ENCODE assay signal across 8 cellular contexts in genomic region chr5:111758284-111758628, GRCh38. TPM values are rescaled to one million over a fixed set of nuclear protein-coding genes. Genes with fewer than 3 reads are reported as not detected.
DNase-seq lines count a peak whose midpoint lies in the region; ATAC-seq and TF ChIP-seq lines count a peak whose summit lies in the region.

No MANE protein-coding gene starts in this region.

- H3K36me3 ChIP-seq in BJ (ENCODE audit: control insufficient read depth, insufficient read depth, low read length) (no peaks in the 10 kb centered on the region; the same call in 1 of the 2 replicates), MM.1S (replicated peaks; ENCODE audit: insufficient read depth, low read length) (no peaks in the 10 kb centered on the region)
- H3K36me3 ChIP-seq in effector memory CD4-positive, alpha-beta T cell (ENCODE audit: control insufficient read depth, insufficient read depth, low read length) = no peaks in the 10 kb centered on the region

- peaks cover 66% of the 10 kb centered on the region for H3K4me1 Mint-ChIP-seq in nephron progenitor cell

- H3F3A ChIP-seq in MM.1S (ENCODE audit: insufficient read depth, low read length) = peaks cover 23% of the 10 kb centered on the region

- H3K9ac ChIP-seq in MM.1S (ENCODE audit: low read length) = peak overlapping the region; percentile 83

- H3K9me3 Mint-ChIP-seq in nephron progenitor cell = no peaks in the 10 kb centered on the region

- peaks cover 17% of the 10 kb centered on the region for H3K36me3 Mint-ChIP-seq in nephron progenitor cell (ENCODE audit: low read depth)

- no peaks in the 10 kb centered on the region for H3K27me3 Mint-ChIP-seq in nephron progenitor cell (ENCODE audit: low read depth, poor library complexity)

- POLR2A ChIA-PET in BJ (lab: Charles Lee) = interaction anchor here (0.6 to 1.4 kb wide), 5 partner anchors 10 to 238 kb away, joined by 3 to 6 read pairs (median 3); no protein-coding TSS in a partner anchor

- TF ChIP-seq CTCF in BJ (IDR thresholded peaks at IDR 0.05; ENCODE audit: insufficient read depth, low read depth, low read length) (no peak), MM.1S (IDR thresholded peaks at IDR 0.05; ENCODE audit: low read length) (no peak), nephron progenitor cell (IDR thresholded peaks at IDR 0.05) (no peak)

- H3K4me3 Mint-ChIP-seq in nephron progenitor cell = peak overlapping the region; percentile 90

- H3K27me3 ChIP-seq in BJ (ENCODE audit: control insufficient read depth, insufficient read depth, low read length) (no peaks in the 10 kb centered on the region), MM.1S (replicated peaks; ENCODE audit: insufficient read depth, low read length) (no peaks in the 10 kb centered on the region)
- no peaks in the 10 kb centered on the region for H3K27me3 ChIP-seq in effector memory CD4-positive, alpha-beta T cell (replicated peaks; ENCODE audit: control insufficient read depth, insufficient read depth, low read length, poor library complexity, severe bottlenecking)

- peak overlapping the region; percentile 99 for H3K27ac Mint-ChIP-seq in nephron progenitor cell

- DNase-seq in BJ (ENCODE audit: low read depth) = no peak
- no peak for DNase-seq in MM.1S
- no peak for DNase-seq in effector memory CD4-positive, alpha-beta T cell
- no peak for DNase-seq in nephron progenitor cell
- DNase-seq in DMS114 treated with DMSO at 0.1 percent for 48 hours (lab: John Stamatoyannopoulos, UW; ENCODE audit: unreplicated experiment) = no peak
- no peak for DNase-seq in NCI-H2196 (lab: John Stamatoyannopoulos, UW; ENCODE audit: unreplicated experiment)
- DNase-seq in stimulated activated CD4-positive, alpha-beta T cell treated with anti-CD3 and anti-CD28 coated beads, Interleukin-4, amount 100 ng/mL, for 1 hour = no peak

- peak overlapping the region; percentile 73 for H3K4me3 ChIP-seq in BJ (ENCODE audit: low read depth, low read length)
- peak overlapping the region; percentile 73 for H3K4me3 ChIP-seq in MM.1S (ENCODE audit: low read length)
- peak overlapping the region; percentile 60 for H3K4me3 ChIP-seq in effector memory CD4-positive, alpha-beta T cell (ENCODE audit: insufficient read depth, low read depth, low read length, poor library complexity, severe bottlenecking)

- no peaks in the 10 kb centered on the region for H3K9me2 ChIP-seq in MM.1S (replicated peaks; ENCODE audit: insufficient read depth, low read length)

- no peaks in the 10 kb centered on the region for H3K9me3 ChIP-seq in MM.1S (replicated peaks; ENCODE audit: insufficient read depth, low read length)
- no peaks in the 10 kb centered on the region for H3K9me3 ChIP-seq in effector memory CD4-positive, alpha-beta T cell (ENCODE audit: control insufficient read depth, low read length)

- H3K4me2 ChIP-seq in MM.1S (ENCODE audit: low read depth, low read length) = peak overlapping the region; percentile 80

- H3K4me1 ChIP-seq in MM.1S (ENCODE audit: low read length) = peaks cover 27% of the 10 kb centered on the region
- no peaks in the 10 kb centered on the region for H3K4me1 ChIP-seq in effector memory CD4-positive, alpha-beta T cell (ENCODE audit: control insufficient read depth, insufficient read depth, low read length, poor library complexity, severe bottlenecking)

- H4K20me1 ChIP-seq in MM.1S (ENCODE audit: insufficient read depth, low read length) = no peaks in the 10 kb centered on the region

- CTCF ChIA-PET in BJ (lab: Yijun Ruan, JAX) = interaction anchor here (0.7 to 1.8 kb wide), 6 partner anchors 11 to 322 kb away, joined by 3 to 5 read pairs (median 4); no protein-coding TSS in a partner anchor

- peak overlapping the region; percentile 94 for H2AFZ ChIP-seq in MM.1S (ENCODE audit: low read length)

- peak overlapping the region; percentile 90; the same call in 1 of the 2 replicates for H3K27ac ChIP-seq in MM.1S (ENCODE audit: low read length)
- H3K27ac ChIP-seq in effector memory CD4-positive, alpha-beta T cell (ENCODE audit: insufficient read depth, low read length, poor library complexity, severe bottlenecking) = no peak overlapping the region

- ATAC-seq in GM18873 (IDR thresholded peaks at IDR 0.05; ENCODE audit: low FRiP score, unreplicated experiment) = no peak

- H3K79me2 ChIP-seq in MM.1S (ENCODE audit: low read length) = no peaks in the 10 kb centered on the region

RNA-seq across cellular contexts. Expression of gene NREP, which starts 1.3 kb away (rescaled TPM):
- polyA plus RNA-seq in BJ (2011; rRNA removed) = 387 and 609 TPM in 2 replicates
- polyA minus RNA-seq in BJ (2011; rRNA and poly(A)+ RNA removed) = 227 and 255 TPM in 2 replicates
